In genomic region chr4:78004270-78004669, GRCh38 we compare ENCODE assay signal across 16 cellular contexts. TPM values are rescaled to one million over a fixed set of nuclear protein-coding genes. Genes with fewer than 3 reads are reported as not detected.
DNase-seq lines count a peak whose midpoint lies in the region; ATAC-seq, FAIRE-seq and TF ChIP-seq lines count a peak whose summit lies in the region.
"Had no signal": no experiment of that assay in that cellular context is flagged by ENCODE, and none has a peak within 500 bp of the region (broad histone marks: within the 10 kb centered on the region; RNA-seq: fewer than 3 reads in every experiment).

No MANE protein-coding gene starts in this region.

- TF ChIP-seq CTCF in D721Med (IDR thresholded peaks at IDR 0.05; ENCODE audit: insufficient read depth, missing control alignments) (no peak), bronchial epithelial cell (IDR thresholded peaks at IDR 0.05; ENCODE audit: insufficient read depth, low read length, severe bottlenecking) (no peak), kidney epithelial cell (IDR thresholded peaks at IDR 0.05; ENCODE audit: insufficient read depth, low read length, poor library complexity, severe bottlenecking) (no peak), suprapubic skin (IDR thresholded peaks at IDR 0.05) (no peak), endodermal cell (conservative IDR thresholded peaks at IDR 0.05) (no peak)

- DNase-seq in D721Med (ENCODE audit: insufficient read length, low spot score) (no peak), LHCN-M2 (ENCODE audit: low read depth) (peak; percentile 89), bronchial epithelial cell (ENCODE audit: low read depth) (peak; percentile 88), kidney epithelial cell (ENCODE audit: low read depth) (peak; percentile 35), suprapubic skin (ENCODE audit: low spot score in 2 of 2) (no peak), endodermal cell (no peak)
- DNase-seq: DMS 273 treated with DMSO at 0.1 percent for 48 hours, NCI-H146, NCI-H446, NCI-H748 treated with DMSO at 0.1 percent for 48 hours, PC-3 had no signal

- FAIRE-seq in D721Med (lab: Jason Lieb, UNC) (peak; percentile 44), bronchial epithelial cell (lab: Jason Lieb, UNC) (no peak)
- FAIRE-seq: HTR-8/SVneo had no signal

- peaks cover 2% of the 10 kb centered on the region for H3K36me3 Mint-ChIP-seq in endodermal cell (ENCODE audit: low read depth)

- no peak for TF ChIP-seq POLR2A in suprapubic skin (IDR thresholded peaks at IDR 0.05)

- H3K4me1 ChIP-seq in suprapubic skin (no peaks in the 10 kb centered on the region), endodermal cell (ENCODE audit: control insufficient read depth, insufficient read depth, low read length) (no peaks in the 10 kb centered on the region)

- H3K4me3 ChIP-seq in bronchial epithelial cell (ENCODE audit: low read depth, low read length): no peak overlapping the region
- no peak overlapping the region for H3K4me3 ChIP-seq in kidney epithelial cell (ENCODE audit: low read depth, low read length)
- H3K4me3 ChIP-seq in suprapubic skin: no peak overlapping the region
- no peak overlapping the region for H3K4me3 ChIP-seq in endodermal cell (ENCODE audit: low read length)
- H3K4me3 ChIP-seq: BLaER1 treated with 17β-estradiol and CSF1 and Interleukin-3, amounts not matched to agents 10 nM and 100 nM had no signal

- H3K9ac ChIP-seq in endodermal cell (ENCODE audit: extremely low read depth, low read length, poor library complexity, severe bottlenecking): no peak overlapping the region
- H3K9ac ChIP-seq: BLaER1 treated with 17β-estradiol and CSF1 and Interleukin-3, amounts not matched to agents 10 nM and 100 nM had no signal

- no peaks in the 10 kb centered on the region for H3K27me3 ChIP-seq in bronchial epithelial cell (ENCODE audit: control insufficient read depth, insufficient read depth, low read length)
- H3K27me3 ChIP-seq in kidney epithelial cell (ENCODE audit: control insufficient read depth, insufficient read depth, low read length): no peaks in the 10 kb centered on the region
- peaks cover 2% of the 10 kb centered on the region for H3K27me3 ChIP-seq in suprapubic skin
- no peaks in the 10 kb centered on the region for H3K27me3 ChIP-seq in endodermal cell (ENCODE audit: control insufficient read depth, insufficient read depth, low read length, poor library complexity, severe bottlenecking)
- H3K27me3 ChIP-seq: BLaER1 treated with 17β-estradiol and CSF1 and Interleukin-3, amounts not matched to agents 10 nM and 100 nM had no signal

- no peak overlapping the region for H3K4me3 Mint-ChIP-seq in endodermal cell

- H3K27ac Mint-ChIP-seq in endodermal cell: no peak overlapping the region

- H3K4me1 Mint-ChIP-seq in endodermal cell: no peaks in the 10 kb centered on the region

- peaks cover 10% of the 10 kb centered on the region for H3K9me3 Mint-ChIP-seq in endodermal cell

- 91% methylated on average over 3 of the region's 3 CpGs for WGBS in suprapubic skin
- 59 to 74% methylated on average over 2 to 3 of the region's 3 CpGs for WGBS in endodermal cell (ENCODE audit: insufficient coverage in 1 of 2, insufficient read length in 1 of 2), 2 experiments

- no peaks in the 10 kb centered on the region for H3K27me3 Mint-ChIP-seq in endodermal cell (ENCODE audit: insufficient read depth)

- H3K27ac ChIP-seq in suprapubic skin: no peak overlapping the region
- H3K27ac ChIP-seq in endodermal cell (ENCODE audit: low read depth, low read length): no peak overlapping the region
- H3K27ac ChIP-seq: BLaER1 treated with 17β-estradiol and CSF1 and Interleukin-3, amounts not matched to agents 10 nM and 100 nM had no signal

- H3K36me3 ChIP-seq in bronchial epithelial cell (ENCODE audit: control insufficient read depth, insufficient read depth, low read length) (no peaks in the 10 kb centered on the region), kidney epithelial cell (ENCODE audit: control insufficient read depth, insufficient read depth, low read length) (no peaks in the 10 kb centered on the region), suprapubic skin (no peaks in the 10 kb centered on the region), endodermal cell (ENCODE audit: control insufficient read depth, insufficient read depth, low read length) (no peaks in the 10 kb centered on the region)
- H3K36me3 ChIP-seq: BLaER1 treated with 17β-estradiol and CSF1 and Interleukin-3, amounts not matched to agents 10 nM and 100 nM had no signal

- TF ChIP-seq EP300 in suprapubic skin (IDR thresholded peaks at IDR 0.05): no peak

- H3K9me3 ChIP-seq in suprapubic skin (no peaks in the 10 kb centered on the region), endodermal cell (ENCODE audit: control insufficient read depth, low read length) (no peaks in the 10 kb centered on the region)

- ATAC-seq in GM19035 (IDR thresholded peaks at IDR 0.05; ENCODE audit: unreplicated experiment): no peak
- no peak for ATAC-seq in esophagus mucosa
- ATAC-seq: PC-3, Right ventricle myocardium inferior had no signal

RNA-seq across cellular contexts. Expression of gene FRAS1, which starts 52.9 kb away (rescaled TPM):
- total RNA-seq in LHCN-M2 (2014; rRNA removed) (1.9 and 3.0 TPM in 2 replicates), bronchial epithelial cell (12.2 and 13.7 TPM in 2 replicates), kidney epithelial cell (28.4 and 35.8 TPM in 2 replicates), suprapubic skin (10 to 100 TPM in 1 of 4 donors, 1 to 10 TPM in 3; 1.4 to 24.9 (median 3.8) TPM), endodermal cell (10 to 100 TPM; 77.0 to 78.3 TPM), esophagus mucosa (2.6 TPM)
- 4.8 TPM for polyA plus RNA-seq in LHCN-M2 (2012)
- polyA plus RNA-seq in endodermal cell (2013, experiment 1 of 2): 16.1 TPM
- polyA plus RNA-seq in endodermal cell (2013, experiment 2 of 2): 16.9 TPM

Comparison
In these comparisons a context has a peak if more than half of its experiments do, and no peak if none do; other contexts are left out.
1. DNase-seq: peak in LHCN-M2 (single experiment), bronchial epithelial cell (single experiment) and kidney epithelial cell (single experiment); none in D721Med (single experiment), suprapubic skin (0 of 2) and endodermal cell (single experiment).